In the genomic region with DNA sequence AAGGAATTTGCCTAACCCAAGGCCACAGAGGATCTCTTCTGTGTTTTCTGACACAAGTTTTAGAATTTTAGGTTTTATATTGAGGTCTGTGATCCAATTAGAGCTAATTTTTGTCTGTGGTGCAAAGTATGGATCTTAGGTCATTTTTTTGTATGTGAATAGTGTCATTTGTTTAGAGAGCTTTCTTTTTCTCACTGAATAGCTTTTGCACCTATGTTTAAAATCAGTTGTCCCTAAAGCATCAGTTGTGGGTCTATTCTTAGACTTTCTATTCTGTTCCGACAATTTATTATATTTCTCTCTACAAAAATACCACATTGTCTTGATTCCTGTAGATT, we compare ENCODE assay signal across 8 cellular contexts. TPM values are rescaled to one million over a fixed set of nuclear protein-coding genes. Genes with fewer than 3 reads are reported as not detected.
DNase-seq lines count a peak whose midpoint lies in the region; ATAC-seq and TF ChIP-seq lines count a peak whose summit lies in the region.

No MANE protein-coding gene starts in this region.

- no peaks in the 10 kb centered on the region for H4K20me1 ChIP-seq in OCI-LY3 (ENCODE audit: insufficient read depth, low read length)
- no peaks in the 10 kb centered on the region for H4K20me1 ChIP-seq in fibroblast of lung (ENCODE audit: control insufficient read depth, extremely low read depth, insufficient read depth, low read length)

- H3K27me3 Mint-ChIP-seq in CD14-positive monocyte (ENCODE audit: low read depth in 3 of 3) = peaks cover 0 to 2% (median 0%) of the 10 kb centered on the region in 3 donors

- DNase-seq in CD14-positive monocyte (ENCODE audit: low spot score) (no peak), fibroblast of lung (ENCODE audit: low read depth in 2 of 2) (no peak), occipital lobe (lab: John Stamatoyannopoulos, UW) (no peak), H4 (ENCODE audit: low spot score) (no peak), NCI-H526 (lab: John Stamatoyannopoulos, UW) (no peak)

- H3K79me2 ChIP-seq in OCI-LY3 (ENCODE audit: low read length) (no peaks in the 10 kb centered on the region), fibroblast of lung (ENCODE audit: control insufficient read depth, insufficient read depth, low read length) (no peaks in the 10 kb centered on the region)

- H3K27me3 ChIP-seq in OCI-LY3 (ENCODE audit: low read depth, low read length) = no peaks in the 10 kb centered on the region
- no peaks in the 10 kb centered on the region for H3K27me3 ChIP-seq in fibroblast of lung (ENCODE audit: control insufficient read depth, insufficient read depth, low read length)

- H3K27ac ChIP-seq in OCI-LY3 (ENCODE audit: low read length) = no peak overlapping the region
- peak overlapping the region; percentile 86 for H3K27ac ChIP-seq in fibroblast of lung (ENCODE audit: insufficient read depth, low read length)
- H3K27ac ChIP-seq in skin epidermis = peak overlapping the region; percentile 73 to 96 (median 89)

- peak overlapping the region; percentile 91 for H2AFZ ChIP-seq in OCI-LY3 (ENCODE audit: low read depth, low read length)
- peak overlapping the region; percentile 74 for H2AFZ ChIP-seq in fibroblast of lung (ENCODE audit: low read length)

- H3K9me3 Mint-ChIP-seq in CD14-positive monocyte = peaks cover 0 to 14% (median 8%) of the 10 kb centered on the region in 7 donors

- H3K36me3 ChIP-seq in OCI-LY3 (replicated peaks; ENCODE audit: low read depth, low read length) (no peaks in the 10 kb centered on the region), fibroblast of lung (ENCODE audit: control insufficient read depth, insufficient read depth, low read length) (no peaks in the 10 kb centered on the region)

- H3K36me3 Mint-ChIP-seq in CD14-positive monocyte = peaks cover 18 to 28% of the 10 kb centered on the region in 2 donors

- H3K4me2 ChIP-seq in OCI-LY3 (ENCODE audit: low read length) (peak overlapping the region; percentile 90), fibroblast of lung (ENCODE audit: extremely low read depth, insufficient read depth, low read length) (peak overlapping the region; percentile 44)

- H3K4me1 ChIP-seq in OCI-LY3 (ENCODE audit: low read length) = peaks cover 13% of the 10 kb centered on the region
- H3K4me1 ChIP-seq in fibroblast of lung (ENCODE audit: control insufficient read depth, extremely low read depth, insufficient read depth, low read length) = no peaks in the 10 kb centered on the region

- intact Hi-C loops in CD14-positive monocyte (cut with micrococcal nuclease) = loop anchor here in 1 of 2 donors (2.0 kb wide), 1 partner anchor 40 kb away; a partner anchor contains a TSS

- peak overlapping the region; percentile 88 to 92 for H3K4me3 Mint-ChIP-seq in CD14-positive monocyte

- TF ChIP-seq CTCF in CD14-positive monocyte (IDR thresholded peaks at IDR 0.05) (no peak), OCI-LY3 (IDR thresholded peaks at IDR 0.05; ENCODE audit: low read depth, low read length) (no peak), fibroblast of lung (conservative IDR thresholded peaks at IDR 0.05 in 1 of 2, IDR thresholded peaks at IDR 0.05 in 1 of 2; ENCODE audit: low read depth in 1 of 2, low read length in 2 of 2) (no peak)

- H3K27ac Mint-ChIP-seq in CD14-positive monocyte = peak overlapping the region; percentile 80 to 90 (median 89)

- H3K4me1 Mint-ChIP-seq in CD14-positive monocyte = peaks cover 29% of the 10 kb centered on the region

- H3K9me3 ChIP-seq in OCI-LY3 (ENCODE audit: insufficient read depth, low read length) = no peaks in the 10 kb centered on the region
- H3K9me3 ChIP-seq in fibroblast of lung (ENCODE audit: control insufficient read depth, insufficient read depth, low read depth, low read length) = no peaks in the 10 kb centered on the region

- H3K9ac ChIP-seq in OCI-LY3 (ENCODE audit: low read length) (peak overlapping the region; percentile 70), fibroblast of lung (ENCODE audit: insufficient read depth, low read length) (peak overlapping the region; percentile 68)

- peak; percentile 12 for ATAC-seq in GM21528 (IDR thresholded peaks at IDR 0.05; ENCODE audit: low FRiP score, unreplicated experiment)

- H3K4me3 ChIP-seq in OCI-LY3 (ENCODE audit: low read length) (peak overlapping the region; percentile 99), fibroblast of lung (replicated peaks in 1 of 4; ENCODE audit: control extremely low read depth in 1 of 4, insufficient read depth in 1 of 4, low read depth in 3 of 4, low read length in 4 of 4) (peak overlapping the region; percentile 82 to 93 (median 88)), skin epidermis (peak overlapping the region; percentile 77 to 98 (median 86))

RNA-seq across cellular contexts. Expression of a gene that starts 0.3 kb away (rescaled TPM):
- polyA plus RNA-seq in CD14-positive monocyte (10 to 100 TPM in 1 of 2 donors, 1 to 10 TPM in 1; 9.8 to 11.9 TPM), fibroblast of lung (1.2 and 2.0 TPM in 2 replicates)
- total RNA-seq in fibroblast of lung (9.6 and 12.3 TPM in 2 replicates), occipital lobe (7.8 TPM)
- polyA plus RNA-seq in fibroblast of lung (2012) = 4.1 and 5.7 TPM in 2 replicates
- 0.04 and 1.2 TPM in 2 replicates for polyA minus RNA-seq in fibroblast of lung (ENCODE audit: low replicate concordance)
- total RNA-seq in H4 (2014; rRNA removed; shearing (Covaris generic)) = 2.5 and 3.7 TPM in 2 replicates

RNA-seq across cellular contexts. Expression of a gene that starts 41.3 kb away (rescaled TPM):
- polyA plus RNA-seq in CD14-positive monocyte (10 to 100 TPM; 10.5 to 14.4 TPM), fibroblast of lung (16.5 and 21.4 TPM in 2 replicates)
- total RNA-seq in fibroblast of lung (16.7 and 20.3 TPM in 2 replicates), occipital lobe (42.7 TPM)
- 11.4 and 18.3 TPM in 2 replicates for polyA plus RNA-seq in fibroblast of lung (2012)
- 0.63 TPM in 1 of 2 replicates, not detected in the other for polyA minus RNA-seq in fibroblast of lung (ENCODE audit: low replicate concordance)
- 36.7 and 46.3 TPM in 2 replicates for total RNA-seq in H4 (2014; rRNA removed; shearing (Covaris generic))
